ENCODE assay signal across 20 cellular contexts in genomic region chr4:71216316-71216959, GRCh38.
DNase-seq lines count a peak whose midpoint lies in the region; ATAC-seq, FAIRE-seq and TF ChIP-seq lines count a peak whose summit lies in the region.
"Had no signal": no experiment of that assay in that cellular context is flagged by ENCODE, and none has a peak within 500 bp of the region (broad histone marks: within the 10 kb centered on the region; RNA-seq: fewer than 3 reads in every experiment).

No MANE protein-coding gene starts in this region.

- 42% methylated on average over 5 of the region's 5 CpGs for WGBS in liver
- 49% methylated on average over 5 of the region's 5 CpGs for WGBS in HepG2 (ENCODE audit: low lambda C conversion rate)

- H3K9ac ChIP-seq in liver (ENCODE audit: low read depth in 1 of 2, low read length in 2 of 2) (peak overlapping the region in 1 of 2 donors; percentile 67), HepG2 (ENCODE audit: insufficient read depth, low read depth, low read length) (no peak overlapping the region)
- H3K9ac ChIP-seq: BLaER1 treated with 17β-estradiol and CSF1 and Interleukin-3, amounts not matched to agents 10 nM and 100 nM had no signal

- H4K20me1 ChIP-seq in HepG2 (ENCODE audit: insufficient read depth, low read length), result no peaks in the 10 kb centered on the region
- H4K20me1 ChIP-seq: BLaER1 treated with 17β-estradiol and CSF1 and Interleukin-3, amounts not matched to agents 10 nM and 100 nM had no signal

- no peak overlapping the region for H2AFZ ChIP-seq in HepG2 (ENCODE audit: low read length)

- FAIRE-seq in HepG2 (lab: Jason Lieb, UNC), result no peak
- FAIRE-seq: A549, D721Med, G401.6, GM12891, GM19239 had no signal

- peak overlapping the region; percentile 87 to 95 for H3K27ac ChIP-seq in liver (ENCODE audit: low read depth in 1 of 2, low read length in 2 of 2)
- no peak overlapping the region for H3K27ac ChIP-seq in HepG2 (ENCODE audit: extremely low read length, insufficient read depth, low read length)
- H3K27ac ChIP-seq: 22Rv1; A549; BLaER1 treated with 17β-estradiol and CSF1 and Interleukin-3, amounts not matched to agents 10 nM and 100 nM; C4-2B had no signal

- intact Hi-C loops in HepG2 (cut with micrococcal nuclease; ENCODE audit: unreplicated experiment), result no loop called here

- TF ChIP-seq CTCF in liver (IDR thresholded peaks at IDR 0.05; ENCODE audit: low read depth, low read length, missing input control), result no peak
- no peak for TF ChIP-seq CTCF in HepG2 (CRISPR knock-in tag; IDR thresholded peaks at IDR 0.05)
- TF ChIP-seq CTCF in GM10266 (IDR thresholded peaks at IDR 0.05; ENCODE audit: control insufficient read depth, insufficient read depth, low read depth, missing control alignments), result no peak

- TF ChIP-seq POLR2A in HepG2 (IDR thresholded peaks at IDR 0.05; ENCODE audit: insufficient read depth in 1 of 2, low read depth in 2 of 2, low read length in 2 of 2), result no peak

- H3K27me3 ChIP-seq in liver (ENCODE audit: control insufficient read depth in 4 of 4, insufficient read depth in 4 of 4, low read length in 3 of 4) (no peaks in the 10 kb centered on the region), HepG2 (ENCODE audit: control insufficient read depth in 1 of 2, insufficient read depth in 2 of 2, low read length in 2 of 2) (no peaks in the 10 kb centered on the region)
- H3K27me3 ChIP-seq: BLaER1 treated with 17β-estradiol and CSF1 and Interleukin-3, amounts not matched to agents 10 nM and 100 nM had no signal

- TF ChIP-seq EP300 in HepG2 (IDR thresholded peaks at IDR 0.05; ENCODE audit: low read depth in 2 of 2, low read length in 2 of 2) (no peak), HepG2 (CRISPR knock-in tag; IDR thresholded peaks at IDR 0.05; ENCODE audit: borderline replicate concordance) (no peak)

- H3K9me3 ChIP-seq in liver (ENCODE audit: control insufficient read depth in 4 of 4, low read length in 3 of 4) (no peaks in the 10 kb centered on the region), HepG2 (ENCODE audit: low read length) (no peaks in the 10 kb centered on the region)
- H3K9me3 ChIP-seq: A549, Caco-2 had no signal

- in situ Hi-C loops in HepG2 (cut with HindIII; ENCODE audit: extremely low pct_ligation_motif_present, low pct_unique_long_range_greater_than_20kb), result no loop called here

- peak; percentile 32 to 44 for TF ChIP-seq RAD21 in liver (IDR thresholded peaks at IDR 0.05)
- TF ChIP-seq RAD21 in HepG2 (CRISPR knock-in tag; IDR thresholded peaks at IDR 0.05), result no peak

- H3K4me3 ChIP-seq in liver (ENCODE audit: low read depth in 1 of 3, low read length in 3 of 3) (no peak overlapping the region), HepG2 (replicated peaks in 1 of 3; ENCODE audit: insufficient read depth in 1 of 3, low read depth in 2 of 3, low read length in 3 of 3) (no peak overlapping the region)
- H3K4me3 ChIP-seq: A549; BLaER1 treated with 17β-estradiol and CSF1 and Interleukin-3, amounts not matched to agents 10 nM and 100 nM had no signal

- ATAC-seq in HepG2, result no peak
- ATAC-seq: A549; CD8-positive, alpha-beta T cell had no signal

- no peaks in the 10 kb centered on the region for H3K79me2 ChIP-seq in HepG2 (ENCODE audit: insufficient read depth, low read length)

- POLR2A ChIA-PET in HepG2 (lab: Yijun Ruan, JAX), result no interaction called here

- no peak overlapping the region for H3K4me2 ChIP-seq in HepG2 (ENCODE audit: low read depth, low read length)
- H3K4me2 ChIP-seq: A549; BLaER1 treated with 17β-estradiol and CSF1 and Interleukin-3, amounts not matched to agents 10 nM and 100 nM had no signal

- peaks cover 6 to 24% (median 12%) of the 10 kb centered on the region in 4 donors for H3K4me1 ChIP-seq in liver (ENCODE audit: control insufficient read depth in 4 of 4, insufficient read depth in 4 of 4, low read length in 3 of 4)
- no peaks in the 10 kb centered on the region for H3K4me1 ChIP-seq in HepG2 (ENCODE audit: insufficient read depth, low read length)
- H3K4me1 ChIP-seq: A549, Caco-2 had no signal

- DNase-seq in HepG2 (ENCODE audit: low spot score) (no peak), renal cortical epithelial cell (ENCODE audit: low read depth) (peak; percentile 21), GM03348 (ENCODE audit: low spot score) (no peak), GM10266 (ENCODE audit: extremely low spot score) (no peak)
- DNase-seq: AML-193; Caco-2; Calu3; CD4-positive, alpha-beta T cell; CD8-positive, alpha-beta T cell; DMS79 treated with DMSO at 0.1 percent for 48 hours; GF-D8 had no signal

- H3K36me3 ChIP-seq in liver (ENCODE audit: control insufficient read depth in 4 of 4, insufficient read depth in 3 of 4, low read depth in 1 of 4, low read length in 3 of 4) (no peaks in the 10 kb centered on the region), HepG2 (replicated peaks in 1 of 2; ENCODE audit: control insufficient read depth in 1 of 2, insufficient read depth in 2 of 2, low read length in 2 of 2) (no peaks in the 10 kb centered on the region)
- H3K36me3 ChIP-seq: BLaER1 treated with 17β-estradiol and CSF1 and Interleukin-3, amounts not matched to agents 10 nM and 100 nM had no signal

- no TSS peak for BruUV-seq in HepG2 (replicated peaks; lab: Mats Ljungman, UMichigan)

- CTCF ChIA-PET in HepG2 (lab: Yijun Ruan, JAX; ENCODE audit: low intra/inter-chr PET ratio, low total read pairs), result no interaction called here

TF ChIP-seq in liver, 16 proteins besides CTCF, POLR2A, EP300 and RAD21 (continues in another document):
- no peak for TF ChIP-seq FOXA1 (IDR thresholded peaks at IDR 0.05)
- peak; percentile 44 for TF ChIP-seq YY1 (IDR thresholded peaks at IDR 0.05)
- peak; percentile 52 for TF ChIP-seq HNF4G (IDR thresholded peaks at IDR 0.05)
- peak; percentile 59 for TF ChIP-seq REST (IDR thresholded peaks at IDR 0.05)
- TF ChIP-seq FOXA2 (IDR thresholded peaks at IDR 0.05), result peak; percentile 45
- peak; percentile 68 for TF ChIP-seq NR2F2 (IDR thresholded peaks at IDR 0.05)
- TF ChIP-seq JUND (IDR thresholded peaks at IDR 0.05), result peak; percentile 39 to 51

TF ChIP-seq in HepG2, 621 proteins besides CTCF, POLR2A, EP300 and RAD21 (continues in another document):
- no peak for TF ChIP-seq MYC (CRISPR knock-in tag; IDR thresholded peaks at IDR 0.05; ENCODE audit: borderline replicate concordance)
- TF ChIP-seq POGK (CRISPR knock-in tag; conservative IDR thresholded peaks at IDR 0.05), result no peak
- TF ChIP-seq ZNF891 (CRISPR knock-in tag; IDR thresholded peaks at IDR 0.05), result no peak
- TF ChIP-seq GTF2F1 (IDR thresholded peaks at IDR 0.05; ENCODE audit: low read length), result no peak
- TF ChIP-seq ZNF652 (CRISPR knock-in tag; IDR thresholded peaks at IDR 0.05; ENCODE audit: borderline replicate concordance, low read depth), result no peak
- no peak for TF ChIP-seq ZNF17 (CRISPR knock-in tag; IDR thresholded peaks at IDR 0.05)
- no peak for TF ChIP-seq GLMP (CRISPR knock-in tag; IDR thresholded peaks at IDR 0.05; ENCODE audit: borderline replicate concordance)
- no peak for TF ChIP-seq ZNF205 (CRISPR knock-in tag; IDR thresholded peaks at IDR 0.05)
- no peak for TF ChIP-seq ZNF574 (CRISPR knock-in tag; IDR thresholded peaks at IDR 0.05)
- TF ChIP-seq ZSCAN25 (CRISPR knock-in tag; IDR thresholded peaks at IDR 0.05), result no peak
